ENCODE assay signal across 18 cellular contexts in the genomic region with DNA sequence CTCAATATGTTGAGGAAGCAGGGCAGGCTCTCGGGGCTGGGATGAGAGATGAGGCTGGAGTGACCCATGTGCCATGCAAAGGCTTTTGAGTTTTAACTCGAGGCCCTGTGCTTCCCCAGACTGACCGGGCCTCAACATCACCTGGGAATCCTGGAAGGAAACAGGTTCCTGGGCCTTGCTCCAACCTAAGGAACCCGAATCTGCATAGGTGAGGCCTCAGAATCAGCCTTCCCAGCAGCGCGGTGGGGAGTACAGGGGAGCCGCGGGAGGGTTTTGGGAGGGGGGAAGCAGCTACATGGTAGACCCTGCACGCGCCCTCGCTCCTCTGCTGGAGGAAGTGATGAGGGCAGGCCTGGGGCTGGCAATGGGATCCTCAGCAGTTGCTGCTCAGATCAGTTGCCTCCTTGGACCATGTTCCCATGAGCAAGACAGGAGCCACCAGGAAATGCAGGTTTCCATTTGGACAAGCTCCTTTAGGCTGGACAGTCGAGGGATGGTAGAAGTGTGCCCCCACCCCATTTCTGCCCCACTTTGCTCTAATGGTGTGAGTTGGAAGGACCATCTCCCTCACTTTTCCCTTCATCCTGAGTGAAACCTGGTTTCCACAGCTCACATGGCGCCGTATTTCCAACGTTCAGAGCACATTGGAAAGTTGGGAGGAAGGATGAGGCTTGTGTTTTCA. TPM values are rescaled to one million over a fixed set of nuclear protein-coding genes. Genes with fewer than 3 reads are reported as not detected.
A peak's percentile ranks its signal among the peaks of the same experiment; 100 is the strongest.
DNase-seq lines count a peak whose midpoint lies in the region; ATAC-seq and TF ChIP-seq lines count a peak whose summit lies in the region.
"Had no signal": no experiment of that assay in that cellular context is flagged by ENCODE, and none has a peak within 500 bp of the region (broad histone marks: within the 10 kb centered on the region; RNA-seq: fewer than 3 reads in every experiment).

No MANE protein-coding gene starts in this region.

- no peaks in the 10 kb centered on the region for H3K79me1 ChIP-seq in H9 (ENCODE audit: insufficient read depth, low read depth, low read length, poor library complexity, severe bottlenecking)

- intact Hi-C loops in cardiac septum (cut with DNase I), result no loop called here
- intact Hi-C loops in left cardiac atrium (cut with DNase I), result no loop called here
- intact Hi-C loops in posterior vena cava (cut with DNase I), result no loop called here

- TF ChIP-seq CTCF in H9 (conservative IDR thresholded peaks at IDR 0.05), result no peak
- TF ChIP-seq CTCF in endodermal cell (conservative IDR thresholded peaks at IDR 0.05), result no peak

- H2BK15ac ChIP-seq in H9 (ENCODE audit: low read depth, low read length), result no peak overlapping the region

- H2AK5ac ChIP-seq in H9 (ENCODE audit: insufficient read length, low read length), result no peak overlapping the region

- no peak overlapping the region for H3K4ac ChIP-seq in H9 (ENCODE audit: low read depth, low read length)

- H3K9me3 Mint-ChIP-seq in H9 (no peaks in the 10 kb centered on the region), endodermal cell (no peaks in the 10 kb centered on the region)
- no peaks in the 10 kb centered on the region for H3K9me3 Mint-ChIP-seq in activated T-cell treated with anti-CD3 and anti-CD28 coated beads, Interleukin-2, amount 50 U/mL, for 4 hours
- H3K9me3 Mint-ChIP-seq: CD4-positive, alpha-beta T cell had no signal

- DNase-seq in cardiac septum (ENCODE audit: low spot score), result peak; percentile 56
- no peak for DNase-seq in left cardiac atrium
- DNase-seq in H9, result peak; percentile 22
- peak; percentile 44 for DNase-seq in endodermal cell
- peak; percentile 51 for DNase-seq in posterior vena cava (ENCODE audit: low spot score)
- no peak for DNase-seq in activated T-cell treated with anti-CD3 and anti-CD28 coated beads, Interleukin-2, amount 50 U/mL, for 4 hours
- no peak for DNase-seq in cortex of kidney (lab: John Stamatoyannopoulos, UW)
- DNase-seq in NCI-H1092 (lab: John Stamatoyannopoulos, UW), result no peak
- DNase-seq: Caco-2; CD4-positive, alpha-beta T cell; GDM1; NCI-H1092 treated with DMSO at 0.1 percent for 48 hours; NCI-H146; NCI-H2081; RPMI8226; SHP77 treated with DMSO at 0.1 percent for 48 hours had no signal

- H2BK12ac ChIP-seq in H9 (ENCODE audit: insufficient read length, low read depth, low read length), result no peak overlapping the region

- H3K4me1 ChIP-seq in H9 (ENCODE audit: insufficient read depth, low read length) (no peaks in the 10 kb centered on the region; the same call in 1 of the 2 replicates), endodermal cell (ENCODE audit: control insufficient read depth, insufficient read depth, low read length) (no peaks in the 10 kb centered on the region)

- H3K27ac ChIP-seq in H9 (ENCODE audit: insufficient read length, low read depth, low read length) (no peak overlapping the region), endodermal cell (ENCODE audit: low read depth, low read length) (no peak overlapping the region)

- peaks cover 26% of the 10 kb centered on the region for H3K27me3 Mint-ChIP-seq in H9 (ENCODE audit: low read depth)
- H3K27me3 Mint-ChIP-seq in endodermal cell (ENCODE audit: insufficient read depth), result peaks cover 3% of the 10 kb centered on the region
- H3K27me3 Mint-ChIP-seq in activated T-cell treated with anti-CD3 and anti-CD28 coated beads, Interleukin-2, amount 50 U/mL, for 4 hours (ENCODE audit: low read depth), result peaks cover 29% of the 10 kb centered on the region

- no peaks in the 10 kb centered on the region for H3K27me3 ChIP-seq in H9 (ENCODE audit: insufficient read depth, low read length)
- peaks cover 20% of the 10 kb centered on the region for H3K27me3 ChIP-seq in endodermal cell (ENCODE audit: control insufficient read depth, insufficient read depth, low read length, poor library complexity, severe bottlenecking)

- H3K56ac ChIP-seq in H9 (ENCODE audit: insufficient read length, low read depth, low read length), result no peak overlapping the region

- no peak overlapping the region for H2BK5ac ChIP-seq in H9 (ENCODE audit: insufficient read length, low read length)

- no peaks in the 10 kb centered on the region for H4K20me1 ChIP-seq in H9 (ENCODE audit: control insufficient read depth, insufficient read depth, insufficient read length)

- H3K4me3 Mint-ChIP-seq in H9, result no peak overlapping the region
- no peak overlapping the region for H3K4me3 Mint-ChIP-seq in endodermal cell
- H3K4me3 Mint-ChIP-seq in activated T-cell treated with anti-CD3 and anti-CD28 coated beads, Interleukin-2, amount 50 U/mL, for 4 hours, result no peak overlapping the region
- H3K4me3 Mint-ChIP-seq: CD4-positive, alpha-beta T cell; IgD-negative memory B cell had no signal

- no peaks in the 10 kb centered on the region for H3K36me3 ChIP-seq in endodermal cell (ENCODE audit: control insufficient read depth, insufficient read depth, low read length)

- no peak overlapping the region for H2AFZ ChIP-seq in H9 (ENCODE audit: low read length)

- no peak overlapping the region for H3K18ac ChIP-seq in H9 (ENCODE audit: insufficient read length, low read depth, low read length)

- no peak overlapping the region for H2BK120ac ChIP-seq in H9 (ENCODE audit: low read depth, low read length, poor library complexity, severe bottlenecking)

- no peaks in the 10 kb centered on the region for H3K9me3 ChIP-seq in H9 (ENCODE audit: control insufficient read depth, low read depth, low read length)
- H3K9me3 ChIP-seq in endodermal cell (ENCODE audit: control insufficient read depth, low read length), result no peaks in the 10 kb centered on the region
- H3K9me3 ChIP-seq: Caco-2 had no signal

- peaks cover 7% of the 10 kb centered on the region for H3K23me2 ChIP-seq in H9 (ENCODE audit: insufficient read length, low read depth, low read length, poor library complexity, severe bottlenecking)

- no peak overlapping the region for H4K91ac ChIP-seq in H9 (ENCODE audit: insufficient read length, low read depth, low read length)

- no peak overlapping the region for H4K5ac ChIP-seq in H9 (ENCODE audit: insufficient read length, low read depth, low read length)

- H3K36me3 Mint-ChIP-seq in H9 (ENCODE audit: insufficient read depth in 1 of 3, low read depth in 3 of 3) (no peaks in the 10 kb centered on the region), endodermal cell (ENCODE audit: low read depth) (no peaks in the 10 kb centered on the region)
- no peaks in the 10 kb centered on the region for H3K36me3 Mint-ChIP-seq in activated T-cell treated with anti-CD3 and anti-CD28 coated beads, Interleukin-2, amount 50 U/mL, for 4 hours (ENCODE audit: insufficient read depth)
- H3K36me3 Mint-ChIP-seq: IgD-negative memory B cell had no signal

- no peak overlapping the region for H3K14ac ChIP-seq in H9 (ENCODE audit: insufficient read depth, low read length)

- no peaks in the 10 kb centered on the region for H3K79me2 ChIP-seq in H9 (ENCODE audit: insufficient read depth, low read length)

- no peak overlapping the region for H3K9ac ChIP-seq in H9 (ENCODE audit: extremely low read depth, insufficient read length, low read length)
- H3K9ac ChIP-seq in endodermal cell (ENCODE audit: extremely low read depth, low read length, poor library complexity, severe bottlenecking), result no peak overlapping the region

- H2BK20ac ChIP-seq in H9 (ENCODE audit: low read depth, low read length, poor library complexity, severe bottlenecking), result no peak overlapping the region

- H3K4me3 ChIP-seq in endodermal cell (ENCODE audit: low read length), result no peak overlapping the region

- no peak for ATAC-seq in left cardiac atrium
- no peak for ATAC-seq in activated T-cell treated with anti-CD3 and anti-CD28 coated beads, Interleukin-2, amount 50 U/mL, for 4 hours

- H3K23ac ChIP-seq in H9 (ENCODE audit: insufficient read length, low read depth, low read length), result no peak overlapping the region

- H4K8ac ChIP-seq in H9 (replicated peaks; ENCODE audit: insufficient read length, low read depth, low read length), result no peak overlapping the region

- H3K4me2 ChIP-seq in H9 (ENCODE audit: insufficient read depth, insufficient read length, low read length), result no peak overlapping the region

- no CpG with 5 or more reads among the region's 15 CpGs for WGBS in H9 (ENCODE audit: extremely low coverage, insufficient read length, low lambda C conversion rate)
- 92 to 99% methylated on average over 12 to 15 of the region's 15 CpGs for WGBS in endodermal cell (ENCODE audit: insufficient coverage in 1 of 2, insufficient read length in 1 of 2), 2 experiments

- H3K27ac Mint-ChIP-seq in H9 (no peak overlapping the region), endodermal cell (no peak overlapping the region)
- H3K27ac Mint-ChIP-seq: CD4-positive, alpha-beta T cell; IgD-negative memory B cell had no signal

- H3K4me1 Mint-ChIP-seq in H9 (peaks cover 18 to 24% of the 10 kb centered on the region in 2 experiments), endodermal cell (peaks cover 19% of the 10 kb centered on the region)
- H3K4me1 Mint-ChIP-seq in activated T-cell treated with anti-CD3 and anti-CD28 coated beads, Interleukin-2, amount 50 U/mL, for 4 hours (ENCODE audit: low read depth), result no peaks in the 10 kb centered on the region

- no peak overlapping the region for H3T11ph ChIP-seq in H9 (ENCODE audit: low read length)

RNA-seq across cellular contexts. Expression of a gene that starts 4.5 kb away (rescaled TPM):
- total RNA-seq in cardiac septum, result 11.4 TPM
- total RNA-seq in left cardiac atrium, result 1 to 10 TPM; 8.2 to 9.3 TPM
- total RNA-seq in H9 (2021), result 0.88 and 1.3 TPM in 2 replicates
- total RNA-seq in endodermal cell, result 1 to 10 TPM; 3.3 to 5.8 TPM
- polyA plus RNA-seq in endodermal cell (2013, experiment 1 of 2), result 1.2 TPM
- 1.3 TPM for polyA plus RNA-seq in endodermal cell (2013, experiment 2 of 2)
- 10 to 100 TPM; 10.7 to 12.7 TPM for total RNA-seq in posterior vena cava
- total RNA-seq in activated T-cell treated with anti-CD3 and anti-CD28 coated beads, Interleukin-2, amount 50 U/mL, for 4 hours, result under 1 TPM; 0.10 to 0.16 (median 0.11) TPM
- total RNA-seq: H4 had no signal
- polyA plus RNA-seq: IgD-negative memory B cell had no signal

Comparison
In these comparisons a context has a peak if more than half of its experiments do, and no peak if none do; other contexts are left out.
1. DNase-seq: peak in cardiac septum (single experiment), H9 (single experiment), endodermal cell (single experiment) and posterior vena cava (single experiment); none in left cardiac atrium (single experiment), activated T-cell treated with anti-CD3 and anti-CD28 coated beads, Interleukin-2, amount 50 U/mL, for 4 hours (single experiment), cortex of kidney (single experiment) and NCI-H1092 (single experiment).